Comparison of ENCODE assay signal across 8 cellular contexts in the genomic region with DNA sequence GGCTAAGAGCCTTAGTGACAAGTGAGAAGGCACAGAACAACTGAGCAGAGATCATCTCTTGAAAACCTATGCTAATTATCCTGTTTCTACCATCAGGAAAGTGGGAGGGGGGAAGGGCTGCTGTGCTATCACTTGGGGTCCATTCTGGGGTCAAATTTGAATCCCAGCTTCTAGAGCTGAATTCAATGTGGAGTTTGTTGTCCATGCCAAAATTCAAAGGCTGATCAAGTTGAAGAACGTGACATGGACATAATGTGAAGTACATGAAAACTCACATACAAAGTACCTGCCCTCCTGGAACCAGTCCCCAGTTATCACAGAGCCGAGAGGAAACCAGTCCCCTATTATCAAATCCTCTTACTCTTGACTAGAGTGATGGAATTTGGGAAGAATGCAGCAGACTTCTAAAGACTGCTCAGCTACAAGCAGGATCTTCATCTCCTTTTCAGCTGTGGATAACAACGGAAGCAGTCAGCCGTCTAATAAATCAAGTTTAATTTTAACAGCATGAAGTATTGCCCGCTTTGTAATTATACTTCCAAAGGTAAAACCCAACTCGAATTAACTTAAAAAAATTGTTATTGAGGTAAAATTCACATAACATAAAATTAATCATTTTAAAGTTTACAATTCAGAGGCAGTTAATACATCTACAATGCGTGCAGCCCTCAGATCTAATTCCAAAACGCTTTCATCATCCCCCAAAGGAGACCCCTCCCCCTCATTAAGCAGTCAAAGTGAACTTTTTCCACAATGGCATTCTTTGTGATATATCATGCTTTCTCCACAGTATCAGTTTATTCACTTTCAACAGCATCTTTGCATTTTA.
DNase-seq lines count a peak whose midpoint lies in the region; ATAC-seq and TF ChIP-seq lines count a peak whose summit lies in the region.

No MANE protein-coding gene starts in this region.

- no peak for TF ChIP-seq CTCF in WTC11 (IDR thresholded peaks at IDR 0.05)
- TF ChIP-seq CTCF in fibroblast of the aortic adventitia (IDR thresholded peaks at IDR 0.05; ENCODE audit: insufficient read depth, low read length): no peak
- TF ChIP-seq CTCF in gastrocnemius medialis (IDR thresholded peaks at IDR 0.05 in 4 of 5, conservative IDR thresholded peaks at IDR 0.05 in 1 of 5): no peak
- no peak for TF ChIP-seq CTCF in GM10248 (IDR thresholded peaks at IDR 0.05; ENCODE audit: control extremely low read depth, extremely low read depth, low read depth, missing control alignments)

- no peaks in the 10 kb centered on the region for H3K9me3 ChIP-seq in gastrocnemius medialis

- H3K27ac ChIP-seq in gastrocnemius medialis: peak overlapping the region; percentile 86 to 92 (median 88)

- TF ChIP-seq POLR2A in gastrocnemius medialis (IDR thresholded peaks at IDR 0.05): no peak

- in situ Hi-C loops in gastrocnemius medialis (cut with MboI; ENCODE audit: low sequenced_read_pairs in 4 of 4): no loop called here

- peaks cover 0 to 4% of the 10 kb centered on the region in 2 donors for H3K36me3 ChIP-seq in gastrocnemius medialis

- intact Hi-C loops in gastrocnemius medialis (cut with DNase I; ENCODE audit: low total_unique reads): loop anchor here (2.0 kb wide), 1 partner anchor 27 kb away; no protein-coding TSS in a partner anchor

- no peaks in the 10 kb centered on the region for H3K27me3 ChIP-seq in gastrocnemius medialis

- peaks cover 88 to 96% of the 10 kb centered on the region in 2 donors for H3K4me1 ChIP-seq in gastrocnemius medialis

- H3K9me3 Mint-ChIP-seq in WTC11: no peaks in the 10 kb centered on the region

- H3K4me3 ChIP-seq in fibroblast of the aortic adventitia (ENCODE audit: low read depth, low read length) (no peak overlapping the region), gastrocnemius medialis (peak overlapping the region in 1 of 4 donors; percentile 1)

- no peaks in the 10 kb centered on the region for H3K36me3 Mint-ChIP-seq in WTC11

- CTCF ChIA-PET in WTC11 (lab: Charles Lee): interaction anchor here (4.0 kb wide), 1 partner anchor 12 kb away, joined by 24 read pairs; no protein-coding TSS in a partner anchor
- CTCF ChIA-PET in GM10248 (lab: Yijun Ruan, JAX): interaction anchor here (1.0 to 1.6 kb wide), 4 partner anchors 9 to 165 kb away, joined by 3 to 5 read pairs (median 3); no protein-coding TSS in a partner anchor

- peak; percentile 59 for ATAC-seq in WTC11
- ATAC-seq in gastrocnemius medialis: no peak
- ATAC-seq in HG02885 (IDR thresholded peaks at IDR 0.05; ENCODE audit: poor library complexity, unreplicated experiment): no peak

- DNase-seq in GM04504 (ENCODE audit: low read depth): peak; percentile 49
- no peak for DNase-seq in WTC11 (ENCODE audit: low spot score)
- DNase-seq in fibroblast of the aortic adventitia (ENCODE audit: low read depth): peak; percentile 73
- DNase-seq in gastrocnemius medialis: no peak
- no peak for DNase-seq in GM10248 (ENCODE audit: extremely low spot score)
- DNase-seq in mesenteric fat pad (ENCODE audit: low spot score): no peak
- no peak for DNase-seq in NCI-H2081 treated with DMSO at 0.1 percent for 48 hours (lab: John Stamatoyannopoulos, UW)

- H3K27me3 Mint-ChIP-seq in WTC11 (ENCODE audit: low read depth): no peaks in the 10 kb centered on the region

- H3K27ac Mint-ChIP-seq in WTC11: peak overlapping the region; percentile 85

- 0 out of 2 replicates have a peak overlapping the region, but pooled peaks have one; percentile 9 for H3K4me3 Mint-ChIP-seq in WTC11

- peaks cover 55% of the 10 kb centered on the region for H3K4me1 Mint-ChIP-seq in WTC11

- POLR2A ChIA-PET in WTC11 (lab: Charles Lee): interaction anchor here (1.0 to 1.1 kb wide), 2 partner anchors 11 to 25 kb away, joined by 3 read pairs; no protein-coding TSS in a partner anchor
- POLR2A ChIA-PET in GM10248 (lab: Yijun Ruan, JAX): no interaction called here

TF ChIP-seq in WTC11, 78 proteins besides CTCF, POLR2A, EP300 and RAD21:
- TF ChIP-seq, protein P1, sequence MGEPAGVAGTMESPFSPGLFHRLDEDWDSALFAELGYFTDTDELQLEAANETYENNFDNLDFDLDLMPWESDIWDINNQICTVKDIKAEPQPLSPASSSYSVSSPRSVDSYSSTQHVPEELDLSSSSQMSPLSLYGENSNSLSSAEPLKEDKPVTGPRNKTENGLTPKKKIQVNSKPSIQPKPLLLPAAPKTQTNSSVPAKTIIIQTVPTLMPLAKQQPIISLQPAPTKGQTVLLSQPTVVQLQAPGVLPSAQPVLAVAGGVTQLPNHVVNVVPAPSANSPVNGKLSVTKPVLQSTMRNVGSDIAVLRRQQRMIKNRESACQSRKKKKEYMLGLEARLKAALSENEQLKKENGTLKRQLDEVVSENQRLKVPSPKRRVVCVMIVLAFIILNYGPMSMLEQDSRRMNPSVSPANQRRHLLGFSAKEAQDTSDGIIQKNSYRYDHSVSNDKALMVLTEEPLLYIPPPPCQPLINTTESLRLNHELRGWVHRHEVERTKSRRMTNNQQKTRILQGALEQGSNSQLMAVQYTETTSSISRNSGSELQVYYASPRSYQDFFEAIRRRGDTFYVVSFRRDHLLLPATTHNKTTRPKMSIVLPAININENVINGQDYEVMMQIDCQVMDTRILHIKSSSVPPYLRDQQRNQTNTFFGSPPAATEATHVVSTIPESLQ (CRISPR knock-in tag; IDR thresholded peaks at IDR 0.05): no peak
- TF ChIP-seq SP1 (CRISPR knock-in tag; conservative IDR thresholded peaks at IDR 0.05): no peak
- TF ChIP-seq, protein P2, sequence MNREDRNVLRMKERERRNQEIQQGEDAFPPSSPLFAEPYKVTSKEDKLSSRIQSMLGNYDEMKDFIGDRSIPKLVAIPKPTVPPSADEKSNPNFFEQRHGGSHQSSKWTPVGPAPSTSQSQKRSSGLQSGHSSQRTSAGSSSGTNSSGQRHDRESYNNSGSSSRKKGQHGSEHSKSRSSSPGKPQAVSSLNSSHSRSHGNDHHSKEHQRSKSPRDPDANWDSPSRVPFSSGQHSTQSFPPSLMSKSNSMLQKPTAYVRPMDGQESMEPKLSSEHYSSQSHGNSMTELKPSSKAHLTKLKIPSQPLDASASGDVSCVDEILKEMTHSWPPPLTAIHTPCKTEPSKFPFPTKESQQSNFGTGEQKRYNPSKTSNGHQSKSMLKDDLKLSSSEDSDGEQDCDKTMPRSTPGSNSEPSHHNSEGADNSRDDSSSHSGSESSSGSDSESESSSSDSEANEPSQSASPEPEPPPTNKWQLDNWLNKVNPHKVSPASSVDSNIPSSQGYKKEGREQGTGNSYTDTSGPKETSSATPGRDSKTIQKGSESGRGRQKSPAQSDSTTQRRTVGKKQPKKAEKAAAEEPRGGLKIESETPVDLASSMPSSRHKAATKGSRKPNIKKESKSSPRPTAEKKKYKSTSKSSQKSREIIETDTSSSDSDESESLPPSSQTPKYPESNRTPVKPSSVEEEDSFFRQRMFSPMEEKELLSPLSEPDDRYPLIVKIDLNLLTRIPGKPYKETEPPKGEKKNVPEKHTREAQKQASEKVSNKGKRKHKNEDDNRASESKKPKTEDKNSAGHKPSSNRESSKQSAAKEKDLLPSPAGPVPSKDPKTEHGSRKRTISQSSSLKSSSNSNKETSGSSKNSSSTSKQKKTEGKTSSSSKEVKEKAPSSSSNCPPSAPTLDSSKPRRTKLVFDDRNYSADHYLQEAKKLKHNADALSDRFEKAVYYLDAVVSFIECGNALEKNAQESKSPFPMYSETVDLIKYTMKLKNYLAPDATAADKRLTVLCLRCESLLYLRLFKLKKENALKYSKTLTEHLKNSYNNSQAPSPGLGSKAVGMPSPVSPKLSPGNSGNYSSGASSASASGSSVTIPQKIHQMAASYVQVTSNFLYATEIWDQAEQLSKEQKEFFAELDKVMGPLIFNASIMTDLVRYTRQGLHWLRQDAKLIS (CRISPR knock-in tag; IDR thresholded peaks at IDR 0.05; ENCODE audit: borderline replicate concordance): no peak
- no peak for TF ChIP-seq NR2C2 (CRISPR knock-in tag; IDR thresholded peaks at IDR 0.05)
- TF ChIP-seq ZNF671 (CRISPR knock-in tag; IDR thresholded peaks at IDR 0.05): no peak
- no peak for TF ChIP-seq FOXJ3 (CRISPR knock-in tag; IDR thresholded peaks at IDR 0.05; ENCODE audit: borderline replicate concordance)

Comparison
In these comparisons a context has a peak if more than half of its experiments do, and no peak if none do; other contexts are left out.
1. DNase-seq: peak in GM04504 (single experiment) and fibroblast of the aortic adventitia (single experiment); none in WTC11 (single experiment), gastrocnemius medialis (0 of 2), GM10248 (single experiment), mesenteric fat pad (single experiment) and NCI-H2081 treated with DMSO at 0.1 percent for 48 hours (single experiment).